Comparison of ENCODE assay signal across 8 cellular contexts in the genomic region with DNA sequence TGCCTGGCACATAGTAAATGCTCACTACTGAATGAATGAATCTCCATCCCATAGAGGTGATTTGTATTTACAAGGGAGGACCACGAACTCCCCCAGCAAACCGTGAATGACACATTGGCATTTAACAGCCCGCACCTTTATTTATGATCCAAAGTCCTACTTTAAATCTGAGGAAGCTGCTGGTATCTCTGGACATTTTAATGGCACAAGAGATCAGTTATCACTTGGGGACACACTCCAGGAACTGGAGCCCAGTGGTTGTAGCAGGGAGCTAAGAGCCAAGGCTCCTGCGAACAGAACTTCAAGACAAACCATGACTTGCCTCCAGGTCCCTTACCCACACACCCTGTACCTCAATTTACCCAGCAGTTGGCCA. TPM values are rescaled to one million over a fixed set of nuclear protein-coding genes. Genes with fewer than 3 reads are reported as not detected.
DNase-seq lines count a peak whose midpoint lies in the region; ATAC-seq and TF ChIP-seq lines count a peak whose summit lies in the region.

No MANE protein-coding gene starts in this region.

- 74% methylated on average over 3 of the region's 4 CpGs for WGBS in esophagus muscularis mucosa
- 19 to 40% (median 24%) methylated on average over 4 of the region's 4 CpGs for WGBS in psoas muscle, 3 donors

- H3K27ac ChIP-seq in SJCRH30 (no peak overlapping the region), esophagus muscularis mucosa (replicated peaks in 1 of 4) (peak overlapping the region in 2 of 4 donors; percentile 75 to 82), psoas muscle (peak overlapping the region; percentile 74)

- intact Hi-C loops in esophagus muscularis mucosa (cut with DNase I) (no loop called here), psoas muscle (cut with DNase I) (loop anchor here in 1 of 2 donors (5.0 kb wide), 1 partner anchor 37 kb away; no protein-coding TSS in a partner anchor)

- no peak for TF ChIP-seq POLR2A in esophagus muscularis mucosa (IDR thresholded peaks at IDR 0.05; ENCODE audit: low read depth)

- no peak for ATAC-seq in psoas muscle
- no peak for ATAC-seq in esophagus mucosa
- ATAC-seq in GM21447 (IDR thresholded peaks at IDR 0.05; ENCODE audit: unreplicated experiment) = no peak
- no peak for ATAC-seq in HG02571 (IDR thresholded peaks at IDR 0.05; ENCODE audit: unreplicated experiment)

- TF ChIP-seq CTCF in esophagus muscularis mucosa (IDR thresholded peaks at IDR 0.05) (no peak), psoas muscle (IDR thresholded peaks at IDR 0.05) (no peak)

- peak; percentile 34 for DNase-seq in G401 (ENCODE audit: low spot score)
- DNase-seq in SJCRH30 = no peak
- DNase-seq in esophagus muscularis mucosa (ENCODE audit: extremely low spot score) = no peak
- no peak for DNase-seq in psoas muscle
- no peak for DNase-seq in LoVo (ENCODE audit: low spot score)

- H3K9me3 ChIP-seq in SJCRH30 (replicated peaks) = no peaks in the 10 kb centered on the region
- no peaks in the 10 kb centered on the region for H3K9me3 ChIP-seq in esophagus muscularis mucosa
- H3K9me3 ChIP-seq in psoas muscle = no peaks in the 10 kb centered on the region

- no peak for TF ChIP-seq EP300 in esophagus muscularis mucosa (IDR thresholded peaks at IDR 0.05)

- H3K36me3 ChIP-seq in SJCRH30 (no peaks in the 10 kb centered on the region), esophagus muscularis mucosa (no peaks in the 10 kb centered on the region), psoas muscle (ENCODE audit: insufficient read depth in 1 of 2, low read depth in 1 of 2) (no peaks in the 10 kb centered on the region)

- in situ Hi-C loops in G401 (cut with HindIII; ENCODE audit: low sequenced_read_pairs) = no loop called here

- H3K4me3 ChIP-seq in SJCRH30 (peak overlapping the region; percentile 92), esophagus muscularis mucosa (peak overlapping the region; percentile 88 to 95 (median 90)), psoas muscle (peak overlapping the region; percentile 79)

- no peaks in the 10 kb centered on the region for H3K27me3 ChIP-seq in SJCRH30
- H3K27me3 ChIP-seq in esophagus muscularis mucosa = no peaks in the 10 kb centered on the region
- H3K27me3 ChIP-seq in psoas muscle (ENCODE audit: insufficient read depth in 3 of 3, low read length in 2 of 3) = no peaks in the 10 kb centered on the region

- H3K4me1 ChIP-seq in SJCRH30 (peaks cover 31% of the 10 kb centered on the region), esophagus muscularis mucosa (peaks cover 21 to 34% (median 28%) of the 10 kb centered on the region in 4 donors), psoas muscle (peaks cover 20% of the 10 kb centered on the region)

RNA-seq across cellular contexts. Expression of a gene that starts 1.2 kb away (rescaled TPM):
- 346 and 526 TPM in 2 replicates for total RNA-seq in G401 (2014; rRNA removed; shearing (Covaris generic))
- total RNA-seq in SJCRH30 (2014; rRNA removed; shearing (Covaris generic)) = 32.9 and 35.3 TPM in 2 replicates
- 10 to 100 TPM; 17.0 to 27.2 (median 23.4) TPM for total RNA-seq in esophagus muscularis mucosa
- 10 to 100 TPM; 12.7 to 18.5 (median 14.8) TPM for total RNA-seq in psoas muscle
- polyA plus RNA-seq in psoas muscle = 10 to 100 TPM in 2 of 3 donors, 1 to 10 TPM in 1; 5.9 to 11.9 (median 10.3) TPM
- 175 TPM for total RNA-seq in esophagus mucosa

RNA-seq across cellular contexts. Expression of a gene that starts 34.4 kb away (rescaled TPM):
- total RNA-seq in G401 (2014; rRNA removed; shearing (Covaris generic)) = 33.3 and 45.7 TPM in 2 replicates
- 68.0 and 69.4 TPM in 2 replicates for total RNA-seq in SJCRH30 (2014; rRNA removed; shearing (Covaris generic))
- total RNA-seq in esophagus muscularis mucosa = 10 to 100 TPM; 25.4 to 30.6 (median 27.7) TPM
- 10 to 100 TPM; 17.6 to 24.9 (median 21.1) TPM for total RNA-seq in psoas muscle
- polyA plus RNA-seq in psoas muscle = 10 to 100 TPM; 17.3 to 37.5 (median 25.0) TPM
- 24.6 TPM for total RNA-seq in esophagus mucosa

RNA-seq across cellular contexts. Expression of a gene that starts 34.4 kb away (rescaled TPM):
- total RNA-seq in G401 (2014; rRNA removed; shearing (Covaris generic)) = 19.0 and 20.2 TPM in 2 replicates
- total RNA-seq in SJCRH30 (2014; rRNA removed; shearing (Covaris generic)) = 5.5 and 5.7 TPM in 2 replicates
- total RNA-seq in esophagus muscularis mucosa (1 to 10 TPM; 5.0 to 9.8 (median 7.4) TPM), psoas muscle (10 to 100 TPM in 3 of 4 donors, 1 to 10 TPM in 1; 8.0 to 18.2 (median 14.0) TPM), esophagus mucosa (8.1 TPM)
- polyA plus RNA-seq in psoas muscle = 10 to 100 TPM in 2 of 3 donors, 1 to 10 TPM in 1; 6.9 to 16.9 (median 10.2) TPM
